Comparison of ENCODE assay signal across 10 cellular contexts in genomic region chr17:75832652-75833400, GRCh38. TPM values are rescaled to one million over a fixed set of nuclear protein-coding genes. Genes with fewer than 3 reads are reported as not detected.
DNase-seq lines count a peak whose midpoint lies in the region; ATAC-seq, FAIRE-seq and TF ChIP-seq lines count a peak whose summit lies in the region.
"Had no signal": no experiment of that assay in that cellular context is flagged by ENCODE, and none has a peak within 500 bp of the region (broad histone marks: within the 10 kb centered on the region; RNA-seq: fewer than 3 reads in every experiment).

No MANE protein-coding gene starts in this region.

- no peaks in the 10 kb centered on the region for H3K27me3 ChIP-seq in CD8-positive, alpha-beta memory T cell (ENCODE audit: insufficient read depth, low read length, poor library complexity, severe bottlenecking)
- H3K27me3 ChIP-seq in GM12878 (replicated peaks in 1 of 2; ENCODE audit: control insufficient read depth in 2 of 2, insufficient read depth in 2 of 2, low read length in 1 of 2) (no peaks in the 10 kb centered on the region), mucosa of rectum (ENCODE audit: control insufficient read depth in 2 of 2, insufficient read depth in 2 of 2, low read length in 2 of 2) (no peaks in the 10 kb centered on the region)
- H3K27me3 ChIP-seq: SJCRH30 had no signal

- no peak for TF ChIP-seq EP300 in GM12878 (IDR thresholded peaks at IDR 0.05; ENCODE audit: borderline replicate concordance in 1 of 2, control insufficient read depth in 1 of 2, low read depth in 2 of 2, low read length in 2 of 2)

- peak in 3 of 5 donors; percentile 21 to 62 (median 42) for DNase-seq in CD8-positive, alpha-beta memory T cell
- DNase-seq in Jurkat, Clone E6-1 (ENCODE audit: low read depth, low spot score), result peak; percentile 35
- DNase-seq in GM12878 (ENCODE audit: low read depth, low spot score) (no peak), NCI-H526 treated with DMSO at 0.1 percent for 48 hours (lab: John Stamatoyannopoulos, UW) (no peak), frontal cortex (ENCODE audit: low spot score in 2 of 2) (no peak), urothelium cell line (ENCODE audit: low spot score) (no peak)
- DNase-seq: caudate nucleus had no signal

- RAD21 ChIA-PET in GM12878 (lab: Charles Lee; ENCODE audit: unreplicated experiment), result interaction anchor here (0.7 to 1.6 kb wide), 3 partner anchors 12 to 56 kb away, joined by 3 to 4 read pairs (median 4); no protein-coding TSS in a partner anchor

- H3K9ac ChIP-seq in GM12878 (ENCODE audit: control insufficient read depth, insufficient read depth, low read length), result no peak overlapping the region
- H3K9ac ChIP-seq in mucosa of rectum (ENCODE audit: low read depth in 1 of 2, low read length in 2 of 2), result no peak overlapping the region

- intact Hi-C loops in GM12878 (cut with micrococcal nuclease; ENCODE audit: unreplicated experiment), result no loop called here

- H3K4me1 ChIP-seq in CD8-positive, alpha-beta memory T cell (ENCODE audit: insufficient read depth, low read length), result peaks cover 36% of the 10 kb centered on the region
- no peaks in the 10 kb centered on the region for H3K4me1 ChIP-seq in GM12878 (ENCODE audit: control insufficient read depth, insufficient read depth, low read length)
- H3K4me1 ChIP-seq in mucosa of rectum (ENCODE audit: control insufficient read depth in 2 of 2, insufficient read depth in 2 of 2, low read length in 2 of 2), result peaks cover 14 to 20% of the 10 kb centered on the region in 2 donors

- peak; percentile 50 for ATAC-seq in GM12878
- ATAC-seq in HG02840 (IDR thresholded peaks at IDR 0.05; ENCODE audit: low FRiP score, unreplicated experiment), result no peak

- no peaks in the 10 kb centered on the region for H3K27me3 Mint-ChIP-seq in CD8-positive, alpha-beta memory T cell

- H3K4me2 ChIP-seq in GM12878 (ENCODE audit: control insufficient read depth, insufficient read depth), result no peak overlapping the region

- SMC1A ChIA-PET in GM12878 (lab: Charles Lee; ENCODE audit: uncharacterized antibody, unreplicated experiment), result interaction anchor here (1.0 to 1.3 kb wide), 2 partner anchors 11 to 41 kb away, joined by 3 to 4 read pairs; no protein-coding TSS in a partner anchor

- peaks cover 0 to 74% (median 4%) of the 10 kb centered on the region in 3 donors for H3K36me3 Mint-ChIP-seq in CD8-positive, alpha-beta memory T cell

- TF ChIP-seq CTCF in GM12878 (IDR thresholded peaks at IDR 0.05 in 2 of 3, conservative IDR thresholded peaks at IDR 0.05 in 1 of 3; ENCODE audit: control insufficient read depth in 2 of 3, extremely low read depth in 1 of 3, insufficient read depth in 1 of 3, low read depth in 3 of 3, low read length in 3 of 3), result no peak

- in situ Hi-C loops in GM12878 (cut with MboI), result no loop called here

- BruUV-seq in GM12878 (replicated peaks; lab: Mats Ljungman, UMichigan), result no TSS peak

- no peak for FAIRE-seq in GM12878 (lab: Jason Lieb, UNC)
- FAIRE-seq in frontal cortex (lab: Jason Lieb, UNC), result no peak
- no peak for FAIRE-seq in urothelium cell line (lab: Jason Lieb, UNC)

- peaks cover 31 to 52% (median 34%) of the 10 kb centered on the region in 3 donors for H3K4me1 Mint-ChIP-seq in CD8-positive, alpha-beta memory T cell

- no peaks in the 10 kb centered on the region for H3K9me3 ChIP-seq in CD8-positive, alpha-beta memory T cell (ENCODE audit: low read length)
- H3K9me3 ChIP-seq in GM12878 (replicated peaks; ENCODE audit: control insufficient read depth, insufficient read depth, low read length), result no peaks in the 10 kb centered on the region
- H3K9me3 ChIP-seq in mucosa of rectum (ENCODE audit: control insufficient read depth in 2 of 2, low read length in 2 of 2), result no peaks in the 10 kb centered on the region
- H3K9me3 ChIP-seq: SJCRH30 had no signal

- H4K20me1 ChIP-seq in GM12878 (ENCODE audit: control insufficient read depth, insufficient read depth), result no peaks in the 10 kb centered on the region

- 65% methylated on average over 20 of the region's 20 CpGs for WGBS in GM12878 (ENCODE audit: insufficient coverage, insufficient replicate concordance, low lambda C conversion rate, missing lambda C conversion rate)

- no peaks in the 10 kb centered on the region for H3K9me3 Mint-ChIP-seq in CD8-positive, alpha-beta memory T cell

- peaks cover 45% of the 10 kb centered on the region for H3K36me3 ChIP-seq in CD8-positive, alpha-beta memory T cell (ENCODE audit: insufficient read depth, low read length)
- H3K36me3 ChIP-seq in GM12878 (ENCODE audit: control insufficient read depth in 2 of 2, insufficient read depth in 2 of 2, low read length in 1 of 2), result peaks cover 3 to 8% of the 10 kb centered on the region in 2 experiments; a peak in 3 of 4 replicates
- peaks cover 2 to 29% of the 10 kb centered on the region in 2 donors for H3K36me3 ChIP-seq in mucosa of rectum (ENCODE audit: control insufficient read depth in 2 of 2, insufficient read depth in 2 of 2, low read length in 2 of 2)
- H3K36me3 ChIP-seq: SJCRH30 had no signal

- POLR2A ChIA-PET in CD8-positive, alpha-beta memory T cell (lab: Charles Lee), result interaction anchor here (1.0 to 4.1 kb wide), 8 partner anchors 10 to 70 kb away, joined by 3 to 18 read pairs (median 6); partner anchors contain the start of genes TRIM65, UNC13D, UNK and WBP2
- POLR2A ChIA-PET in GM12878 (lab: Charles Lee), result interaction anchor here (0.6 to 1.0 kb wide), 6 partner anchors 13 to 79 kb away, joined by 3 to 4 read pairs (median 3); no protein-coding TSS in a partner anchor

- H2AFZ ChIP-seq in GM12878 (ENCODE audit: control insufficient read depth, low read depth, low read length), result no peak overlapping the region

- peak overlapping the region; percentile 78 for H3K27ac ChIP-seq in CD8-positive, alpha-beta memory T cell (ENCODE audit: low read depth, low read length)
- H3K27ac ChIP-seq in GM12878 (ENCODE audit: control insufficient read depth, insufficient read depth) (0 out of 2 replicates have a peak overlapping the region, but pooled peaks have one; percentile 4), mucosa of rectum (ENCODE audit: low read depth in 2 of 2, low read length in 2 of 2) (peak overlapping the region; percentile 53 to 59)
- H3K27ac ChIP-seq: SJCRH30 had no signal

- 0 out of 2 replicates have a peak, but pooled peaks have one; percentile 9 for TF ChIP-seq POLR2A in GM12878 (IDR thresholded peaks at IDR 0.05; ENCODE audit: low read depth, low read length)

- no peak for TF ChIP-seq RAD21 in GM12878 (IDR thresholded peaks at IDR 0.05; ENCODE audit: insufficient read depth, low read depth, low read length)

- peak overlapping the region; percentile 69 to 86 (median 76) for H3K4me3 Mint-ChIP-seq in CD8-positive, alpha-beta memory T cell

- H3K4me3 ChIP-seq in CD8-positive, alpha-beta memory T cell (ENCODE audit: low read length), result peak overlapping the region; percentile 55
- peak overlapping the region; percentile 38 for H3K4me3 ChIP-seq in Jurkat, Clone E6-1 (ENCODE audit: low read length)
- no peak overlapping the region for H3K4me3 ChIP-seq in GM12878
- no peak overlapping the region for H3K4me3 ChIP-seq in mucosa of rectum (ENCODE audit: low read length in 2 of 2)
- H3K4me3 ChIP-seq: SJCRH30 had no signal

- peak overlapping the region; percentile 85 to 99 (median 97) for H3K27ac Mint-ChIP-seq in CD8-positive, alpha-beta memory T cell

- CTCF ChIA-PET in CD8-positive, alpha-beta memory T cell (lab: Charles Lee), result interaction anchor here (1.0 to 2.9 kb wide), 7 partner anchors 12 to 79 kb away, joined by 3 to 13 read pairs (median 4); partner anchors contain the start of genes GALK1, TRIM65, UNC13D and UNK
- CTCF ChIA-PET in GM12878 (lab: Yijun Ruan, JAX), result interaction anchor here (0.7 kb wide), 1 partner anchor 26 kb away, joined by 3 read pairs; no protein-coding TSS in a partner anchor

- no peaks in the 10 kb centered on the region for H3K79me2 ChIP-seq in GM12878 (ENCODE audit: control insufficient read depth, insufficient read depth, low read length)

RNA-seq across cellular contexts. Expression of gene UNC13D, which starts 11.4 kb away (rescaled TPM):
- 100 to 1,000 TPM; 143 to 154 TPM for total RNA-seq in CD8-positive, alpha-beta memory T cell
- 90.3 TPM for polyA plus RNA-seq in CD8-positive, alpha-beta memory T cell
- 87.6 TPM for polyA plus RNA-seq in Jurkat, Clone E6-1 (2012; ENCODE audit: insufficient read depth, insufficient read length)
- total RNA-seq in GM12878 (2013; cell fraction: nucleolus; rRNA removed), result 128 and 142 TPM in 2 replicates
- total RNA-seq in GM12878 (2014; rRNA removed), result 37.9 and 45.2 TPM in 2 replicates
- 10.0 and 10.3 TPM in 2 replicates for total RNA-seq in GM12878 (2014; rRNA removed; fragmentation: Illumina TruSeq; extraction: Trizol)
- 58.6 and 63.9 TPM in 2 replicates for total RNA-seq in GM12878 (2021)
- polyA plus RNA-seq in GM12878 (2011; ENCODE audit: low read depth), result 46.6 TPM
- 9.2 and 15.5 TPM in 2 replicates for polyA plus RNA-seq in GM12878 (2011; rRNA removed)
- 11.1 and 15.5 TPM in 2 replicates for polyA plus RNA-seq in GM12878 (2011; cell fraction: cytosol; rRNA removed)
- polyA plus RNA-seq in GM12878 (2011; cell fraction: nucleus; rRNA removed), result 157 and 179 TPM in 2 replicates
- polyA plus RNA-seq in GM12878 (2012), result 42.6 and 46.6 TPM in 2 replicates
- polyA plus RNA-seq in GM12878 (2014; fragmentation: Illumina TruSeq; extraction: Trizol), result 4.0 and 14.4 TPM in 2 replicates
- polyA plus RNA-seq in GM12878 (2014; fragmentation: Nextera tagmentation; extraction: Ambion mirVana), result 1 to 10 TPM in 1 of 2 experiments, under 1 TPM in 1; 0.32 to 1.6 TPM
- polyA plus RNA-seq in GM12878 (2014; rRNA removed), result 37.1 and 46.0 TPM in 2 replicates
- 10 to 100 TPM; 34.9 to 37.4 TPM for polyA plus RNA-seq in GM12878 (2016; fragmentation: Nextera tagmentation; extraction: Ambion mirVana)
- polyA minus RNA-seq in GM12878 (2011; rRNA and poly(A)+ RNA removed), result 12.5 and 23.1 TPM in 2 replicates
- 9.7 and 12.6 TPM in 2 replicates for polyA minus RNA-seq in GM12878 (2011; cell fraction: cytosol; rRNA and poly(A)+ RNA removed)
- polyA minus RNA-seq in GM12878 (2011; cell fraction: nucleus; rRNA and poly(A)+ RNA removed), result 47.1 and 66.4 TPM in 2 replicates
- total RNA-seq in frontal cortex, result 0.41 TPM

RNA-seq across cellular contexts. Expression of gene WBP2, which starts 22.3 kb away (rescaled TPM):
- 10 to 100 TPM; 47.5 to 53.2 TPM for total RNA-seq in CD8-positive, alpha-beta memory T cell
- 129 TPM for polyA plus RNA-seq in CD8-positive, alpha-beta memory T cell
- 120 TPM for polyA plus RNA-seq in Jurkat, Clone E6-1 (2012; ENCODE audit: insufficient read depth, insufficient read length)
- total RNA-seq in GM12878 (2013; cell fraction: nucleolus; rRNA removed), result 24.5 and 27.7 TPM in 2 replicates
- total RNA-seq in GM12878 (2014; rRNA removed) (26.0 and 28.4 TPM in 2 replicates), GM12878 (2014; rRNA removed; fragmentation: Illumina TruSeq; extraction: Trizol) (11.8 and 12.1 TPM in 2 replicates), GM12878 (2021) (53.9 and 56.4 TPM in 2 replicates), frontal cortex (22.0 TPM)
- polyA plus RNA-seq in GM12878 (2011; ENCODE audit: low read depth), result 45.2 TPM
- polyA plus RNA-seq in GM12878 (2011; rRNA removed) (12.7 and 18.6 TPM in 2 replicates), GM12878 (2014; fragmentation: Illumina TruSeq; extraction: Trizol) (40.8 and 53.4 TPM in 2 replicates), GM12878 (2014; fragmentation: Nextera tagmentation; extraction: Ambion mirVana) (1 to 10 TPM; 1.5 to 3.0 TPM), GM12878 (2014; rRNA removed) (26.6 and 30.9 TPM in 2 replicates), GM12878 (2016; fragmentation: Nextera tagmentation; extraction: Ambion mirVana) (10 to 100 TPM; 49.8 to 57.3 TPM)
- 18.8 and 21.9 TPM in 2 replicates for polyA plus RNA-seq in GM12878 (2011; cell fraction: cytosol; rRNA removed)
- 60.2 and 65.4 TPM in 2 replicates for polyA plus RNA-seq in GM12878 (2011; cell fraction: nucleus; rRNA removed)
- 80.3 and 82.1 TPM in 2 replicates for polyA plus RNA-seq in GM12878 (2012)
- polyA minus RNA-seq in GM12878 (2011; rRNA and poly(A)+ RNA removed), result 20.7 and 21.9 TPM in 2 replicates
- polyA minus RNA-seq in GM12878 (2011; cell fraction: cytosol; rRNA and poly(A)+ RNA removed), result 11.9 and 13.1 TPM in 2 replicates
- 21.2 and 23.5 TPM in 2 replicates for polyA minus RNA-seq in GM12878 (2011; cell fraction: nucleus; rRNA and poly(A)+ RNA removed)

RNA-seq across cellular contexts. Expression of gene TRIM47, which starts 45.6 kb away (rescaled TPM):
- total RNA-seq in CD8-positive, alpha-beta memory T cell, result 10 to 100 TPM; 12.6 to 14.1 TPM
- 17.6 TPM for polyA plus RNA-seq in CD8-positive, alpha-beta memory T cell
- 20.4 TPM for polyA plus RNA-seq in Jurkat, Clone E6-1 (2012; ENCODE audit: insufficient read depth, insufficient read length)
- 4.6 and 7.4 TPM in 2 replicates for total RNA-seq in GM12878 (2013; cell fraction: nucleolus; rRNA removed)
- 9.6 and 9.8 TPM in 2 replicates for total RNA-seq in GM12878 (2014; rRNA removed)
- total RNA-seq in GM12878 (2014; rRNA removed; fragmentation: Illumina TruSeq; extraction: Trizol), result 3.7 and 4.3 TPM in 2 replicates
- total RNA-seq in GM12878 (2021), result 8.6 and 9.8 TPM in 2 replicates
- 0.16 TPM for polyA plus RNA-seq in GM12878 (2011; ENCODE audit: low read depth)
- 0.12 and 0.35 TPM in 2 replicates for polyA plus RNA-seq in GM12878 (2011; rRNA removed)
- polyA plus RNA-seq in GM12878 (2011; cell fraction: cytosol; rRNA removed), result 0.64 and 0.93 TPM in 2 replicates
- 0.48 and 1.5 TPM in 2 replicates for polyA plus RNA-seq in GM12878 (2011; cell fraction: nucleus; rRNA removed)
- 0.67 and 0.97 TPM in 2 replicates for polyA plus RNA-seq in GM12878 (2012)
- polyA plus RNA-seq in GM12878 (2014; fragmentation: Illumina TruSeq; extraction: Trizol), result 0.84 and 4.6 TPM in 2 replicates
- polyA plus RNA-seq in GM12878 (2014; fragmentation: Nextera tagmentation; extraction: Ambion mirVana), result 1 to 10 TPM in 1 of 2 experiments, under 1 TPM in 1; 0.79 to 1.8 TPM
- 8.4 and 11.3 TPM in 2 replicates for polyA plus RNA-seq in GM12878 (2014; rRNA removed)
- 1 to 10 TPM; 6.1 to 9.7 TPM for polyA plus RNA-seq in GM12878 (2016; fragmentation: Nextera tagmentation; extraction: Ambion mirVana)
- polyA minus RNA-seq in GM12878 (2011; rRNA and poly(A)+ RNA removed), result not detected in 2 replicates
- polyA minus RNA-seq in GM12878 (2011; cell fraction: cytosol; rRNA and poly(A)+ RNA removed), result 0.73 TPM in 1 of 2 replicates, not detected in the other
- 0.96 and 0.97 TPM in 2 replicates for polyA minus RNA-seq in GM12878 (2011; cell fraction: nucleus; rRNA and poly(A)+ RNA removed)
- total RNA-seq in frontal cortex, result 13.9 TPM

RNA-seq across cellular contexts. Expression of gene UNK, which starts 48.2 kb away (rescaled TPM):
- total RNA-seq in CD8-positive, alpha-beta memory T cell, result 10 to 100 TPM; 24.4 to 29.3 TPM
- polyA plus RNA-seq in CD8-positive, alpha-beta memory T cell, result 32.8 TPM
- polyA plus RNA-seq in Jurkat, Clone E6-1 (2012; ENCODE audit: insufficient read depth, insufficient read length), result 43.6 TPM
- total RNA-seq in GM12878 (2013; cell fraction: nucleolus; rRNA removed), result 197 and 212 TPM in 2 replicates
- total RNA-seq in GM12878 (2014; rRNA removed), result 26.7 and 32.6 TPM in 2 replicates
- total RNA-seq in GM12878 (2014; rRNA removed; fragmentation: Illumina TruSeq; extraction: Trizol), result 23.8 and 25.9 TPM in 2 replicates
- total RNA-seq in GM12878 (2021), result 32.2 and 34.5 TPM in 2 replicates
- polyA plus RNA-seq in GM12878 (2011; ENCODE audit: low read depth), result 6.2 TPM
- polyA plus RNA-seq in GM12878 (2011; rRNA removed), result 30.8 and 33.2 TPM in 2 replicates
- 17.2 and 20.1 TPM in 2 replicates for polyA plus RNA-seq in GM12878 (2011; cell fraction: cytosol; rRNA removed)
- 36.8 and 48.3 TPM in 2 replicates for polyA plus RNA-seq in GM12878 (2011; cell fraction: nucleus; rRNA removed)
- polyA plus RNA-seq in GM12878 (2012), result 18.8 and 20.3 TPM in 2 replicates
- 25.2 and 26.9 TPM in 2 replicates for polyA plus RNA-seq in GM12878 (2014; fragmentation: Illumina TruSeq; extraction: Trizol)
- polyA plus RNA-seq in GM12878 (2014; fragmentation: Nextera tagmentation; extraction: Ambion mirVana), result 10 to 100 TPM in 1 of 2 experiments, 1 to 10 TPM in 1; 8.9 to 11.9 TPM
- 29.7 and 31.1 TPM in 2 replicates for polyA plus RNA-seq in GM12878 (2014; rRNA removed)
- 10 to 100 TPM; 27.6 to 27.8 TPM for polyA plus RNA-seq in GM12878 (2016; fragmentation: Nextera tagmentation; extraction: Ambion mirVana)
- polyA minus RNA-seq in GM12878 (2011; rRNA and poly(A)+ RNA removed), result 48.5 and 52.4 TPM in 2 replicates
- 11.5 and 12.8 TPM in 2 replicates for polyA minus RNA-seq in GM12878 (2011; cell fraction: cytosol; rRNA and poly(A)+ RNA removed)
- 41.1 and 51.5 TPM in 2 replicates for polyA minus RNA-seq in GM12878 (2011; cell fraction: nucleus; rRNA and poly(A)+ RNA removed)
- total RNA-seq in frontal cortex, result 21.2 TPM

Comparison
In these comparisons a context has a peak if more than half of its experiments do, and no peak if none do; other contexts are left out.
1. DNase-seq: peak in CD8-positive, alpha-beta memory T cell (3 of 5) and Jurkat, Clone E6-1 (single experiment); none in GM12878 (single experiment), NCI-H526 treated with DMSO at 0.1 percent for 48 hours (single experiment), frontal cortex (0 of 2) and urothelium cell line (single experiment).
2. H3K27ac ChIP-seq: peak in every context shown above with its lines; median percentile 78 in CD8-positive, alpha-beta memory T cell; 56 in mucosa of rectum; 4 in GM12878.
3. H3K4me3 ChIP-seq: peak in CD8-positive, alpha-beta memory T cell (single experiment) and Jurkat, Clone E6-1 (single experiment); none in GM12878 (single experiment) and mucosa of rectum (0 of 2).